ENCODE assay signal across 8 cellular contexts in genomic region chr10:73785721-73786511, GRCh38. TPM values are rescaled to one million over a fixed set of nuclear protein-coding genes. Genes with fewer than 3 reads are reported as not detected.
DNase-seq lines count a peak whose midpoint lies in the region; ATAC-seq and TF ChIP-seq lines count a peak whose summit lies in the region.

No MANE protein-coding gene starts in this region.

- peaks cover 8% of the 10 kb centered on the region for H3K4me1 ChIP-seq in HUES6 (ENCODE audit: control insufficient read depth, insufficient read depth, low read length)
- H3K4me1 ChIP-seq in mononuclear cell (ENCODE audit: insufficient read depth, low read length): peaks cover 51% of the 10 kb centered on the region
- peaks cover 2 to 52% (median 44%) of the 10 kb centered on the region in 4 donors for H3K4me1 ChIP-seq in tibial artery

- peak overlapping the region; percentile 69 for H3K4me3 ChIP-seq in HUES6 (ENCODE audit: low read depth, low read length)
- peak overlapping the region; percentile 82 for H3K4me3 ChIP-seq in mononuclear cell (ENCODE audit: low read length)
- H3K4me3 ChIP-seq in tibial artery: peak overlapping the region; percentile 73 to 76

- TF ChIP-seq CTCF in C4-2B (conservative IDR thresholded peaks at IDR 0.05): no peak
- no peak for TF ChIP-seq CTCF in tibial artery (IDR thresholded peaks at IDR 0.05)

- intact Hi-C loops in tibial artery (cut with DNase I; ENCODE audit: low total_unique reads): loop anchor here (10.0 kb wide), 1 partner anchor 89 kb away; the partner anchor contains the start of gene CAMK2G

- ATAC-seq in GM19452 (IDR thresholded peaks at IDR 0.05; ENCODE audit: unreplicated experiment) (peak; percentile 23), HG03565 (IDR thresholded peaks at IDR 0.05; ENCODE audit: unreplicated experiment) (no peak)

- H3K9ac ChIP-seq in HUES6 (ENCODE audit: low read length): peak overlapping the region; percentile 76

- H3K9me3 ChIP-seq in HUES6 (ENCODE audit: control insufficient read depth, insufficient read depth, low read depth, low read length): no peaks in the 10 kb centered on the region
- H3K9me3 ChIP-seq in mononuclear cell (ENCODE audit: low read depth, low read length): no peaks in the 10 kb centered on the region
- no peaks in the 10 kb centered on the region for H3K9me3 ChIP-seq in tibial artery

- H3K27ac ChIP-seq in C4-2B (peak overlapping the region; percentile 80), HUES6 (ENCODE audit: low read depth, low read length) (no peak overlapping the region), tibial artery (peak overlapping the region; percentile 87 to 96)

- H3K27me3 ChIP-seq in HUES6 (ENCODE audit: control insufficient read depth, insufficient read depth, low read length): no peaks in the 10 kb centered on the region
- H3K27me3 ChIP-seq in mononuclear cell (ENCODE audit: insufficient read depth, low read length): no peaks in the 10 kb centered on the region
- no peaks in the 10 kb centered on the region for H3K27me3 ChIP-seq in tibial artery

- H3K36me3 ChIP-seq in HUES6 (ENCODE audit: control insufficient read depth, insufficient read depth, low read length) (peaks cover 16% of the 10 kb centered on the region), tibial artery (peaks cover 18 to 24% (median 22%) of the 10 kb centered on the region in 3 donors)

- DNase-seq in activated CD4-positive, alpha-beta T cell treated with anti-CD3 and anti-CD28 coated beads for 4 hours: peak; percentile 44 to 47
- peak; percentile 32 for DNase-seq in effector CD8-positive, alpha-beta T cell (lab: John Stamatoyannopoulos, UW)
- DNase-seq in tibial artery: peak in 1 of 2 donors; percentile 45

RNA-seq across cellular contexts. Expression of gene ZSWIM8, which starts 0.5 kb away (rescaled TPM):
- total RNA-seq in mononuclear cell: 30.7 TPM

RNA-seq across cellular contexts. Expression of gene CHCHD1, which starts 4.1 kb away (rescaled TPM):
- 4.7 TPM for total RNA-seq in mononuclear cell

RNA-seq across cellular contexts. Expression of gene NDST2, which starts 25.5 kb away (rescaled TPM):
- 66.9 TPM for total RNA-seq in mononuclear cell

RNA-seq across cellular contexts. Expression of gene SEC24C, which starts 41.7 kb away (rescaled TPM):
- 25.3 TPM for total RNA-seq in mononuclear cell
